ENCODE assay signal across 16 cellular contexts in the genomic region with DNA sequence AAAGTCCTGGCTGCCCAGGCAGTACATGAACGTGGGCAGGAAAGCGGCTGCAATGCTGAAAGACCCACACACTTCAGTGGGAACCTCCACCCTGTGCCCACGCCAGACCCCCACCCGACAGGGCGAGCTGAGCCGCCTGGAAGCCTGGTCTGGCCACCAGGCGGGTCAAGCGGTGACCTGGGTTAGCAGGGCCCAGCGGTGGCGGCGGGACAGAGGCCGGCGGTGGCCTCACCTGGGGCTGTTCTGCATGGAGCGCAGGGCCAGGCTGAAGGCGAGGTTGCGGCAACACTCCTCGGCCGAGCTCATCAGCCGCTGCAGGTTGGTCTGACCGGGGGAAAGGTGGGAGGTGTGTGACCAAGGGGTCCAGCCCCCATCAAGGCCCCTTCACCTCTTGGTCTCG. TPM values are rescaled to one million over a fixed set of nuclear protein-coding genes. Genes with fewer than 3 reads are reported as not detected.
DNase-seq lines count a peak whose midpoint lies in the region.
"Had no signal": no experiment of that assay in that cellular context is flagged by ENCODE, and none has a peak within 500 bp of the region (broad histone marks: within the 10 kb centered on the region; RNA-seq: fewer than 3 reads in every experiment).

No MANE protein-coding gene starts in this region.

- no peak overlapping the region for H2AK5ac ChIP-seq in neuronal stem cell (ENCODE audit: low read depth, low read length)

- H3K36me3 ChIP-seq in NT2/D1 (ENCODE audit: insufficient read depth, insufficient read length, low read length) (peaks cover 81% of the 10 kb centered on the region), neuronal stem cell (replicated peaks in 1 of 2; ENCODE audit: control insufficient read depth in 2 of 2, insufficient read depth in 2 of 2, low read length in 2 of 2) (peaks cover 24 to 56% of the 10 kb centered on the region in 2 donors)

- H3K18ac ChIP-seq in neuronal stem cell (ENCODE audit: low read length): no peak overlapping the region

- no peak overlapping the region for H3K14ac ChIP-seq in neuronal stem cell (ENCODE audit: low read length)

- H2AFZ ChIP-seq in neuronal stem cell (ENCODE audit: low read length): no peak overlapping the region

- H2BK15ac ChIP-seq in neuronal stem cell (ENCODE audit: low read length): no peak overlapping the region

- H3K27me3 ChIP-seq in NT2/D1 (ENCODE audit: insufficient read depth, insufficient read length) (no peaks in the 10 kb centered on the region), neuronal stem cell (ENCODE audit: control insufficient read depth in 3 of 3, insufficient read depth in 3 of 3, low read depth in 1 of 3, low read length in 3 of 3) (no peaks in the 10 kb centered on the region)
- H3K27me3 ChIP-seq: BLaER1 treated with 17β-estradiol and CSF1 and Interleukin-3, amounts not matched to agents 10 nM and 100 nM had no signal

- no peak overlapping the region for H2BK5ac ChIP-seq in neuronal stem cell (ENCODE audit: low read length)

- H3K27ac ChIP-seq in neuronal stem cell (replicated peaks; ENCODE audit: low read length): no peak overlapping the region
- H3K27ac ChIP-seq: A549, C4-2B had no signal

- no peak overlapping the region for H3K23ac ChIP-seq in neuronal stem cell (ENCODE audit: low read depth, low read length, poor library complexity)

- no peak overlapping the region for H4K8ac ChIP-seq in neuronal stem cell (ENCODE audit: low read depth, low read length)

- H4K91ac ChIP-seq in neuronal stem cell (ENCODE audit: low read depth, low read length, poor library complexity): no peak overlapping the region

- DNase-seq in NT2/D1 (ENCODE audit: low read depth, low spot score): no peak
- DNase-seq in neuronal stem cell (ENCODE audit: low spot score): no peak
- no peak for DNase-seq in H4 (ENCODE audit: low spot score)
- no peak for DNase-seq in hippocampal formation (lab: John Stamatoyannopoulos, UW)
- DNase-seq in A172 (ENCODE audit: low spot score): no peak
- DNase-seq: 8988T; AML-193; Caco-2; Calu3; CD4-positive, alpha-beta T cell; CD8-positive, alpha-beta T cell; DMS79 treated with DMSO at 0.1 percent for 48 hours; GF-D8 had no signal

- no peak overlapping the region for H3K4ac ChIP-seq in neuronal stem cell (ENCODE audit: low read length)

- WGBS in neuronal stem cell (ENCODE audit: extremely low coverage in 2 of 2, insufficient read length in 2 of 2, insufficient replicate concordance in 1 of 2), 2 donors: no CpG with 5 or more reads among the region's 21 CpGs

- H3K4me2 ChIP-seq in neuronal stem cell (ENCODE audit: insufficient read depth, low read length, poor library complexity, severe bottlenecking): no peak overlapping the region
- H3K4me2 ChIP-seq: A549; BLaER1 treated with 17β-estradiol and CSF1 and Interleukin-3, amounts not matched to agents 10 nM and 100 nM had no signal

- H3K9me3 ChIP-seq in NT2/D1 (ENCODE audit: insufficient read depth, low read length): no peaks in the 10 kb centered on the region
- no peaks in the 10 kb centered on the region for H3K9me3 ChIP-seq in neuronal stem cell (replicated peaks in 1 of 2; ENCODE audit: control insufficient read depth in 2 of 2, insufficient read depth in 1 of 2, low read depth in 1 of 2, low read length in 2 of 2)
- H3K9me3 ChIP-seq: A549; BLaER1 treated with 17β-estradiol and CSF1 and Interleukin-3, amounts not matched to agents 10 nM and 100 nM; Caco-2 had no signal

- no peak overlapping the region for H2BK120ac ChIP-seq in neuronal stem cell (ENCODE audit: low read depth, low read length)

- H3K9ac ChIP-seq in NT2/D1 (ENCODE audit: insufficient read length, low read depth): peak overlapping the region; percentile 4
- H3K9ac ChIP-seq in neuronal stem cell (ENCODE audit: low read depth, low read length, poor library complexity): peak overlapping the region; percentile 64

- no peaks in the 10 kb centered on the region for H3K79me1 ChIP-seq in neuronal stem cell (ENCODE audit: low read depth, low read length)

- peaks cover 24% of the 10 kb centered on the region for H3K4me1 ChIP-seq in NT2/D1 (ENCODE audit: insufficient read depth, insufficient read length)
- H3K4me1 ChIP-seq in neuronal stem cell (ENCODE audit: control insufficient read depth in 2 of 2, insufficient read depth in 1 of 2, low read depth in 1 of 2, low read length in 2 of 2): peaks cover 8 to 17% of the 10 kb centered on the region in 2 donors

- no peak overlapping the region for H2BK12ac ChIP-seq in neuronal stem cell (ENCODE audit: low read length)

- H3K4me3 ChIP-seq in NT2/D1 (ENCODE audit: insufficient read length, low read depth): no peak overlapping the region
- no peak overlapping the region for H3K4me3 ChIP-seq in neuronal stem cell (ENCODE audit: low read length in 2 of 2)
- H3K4me3 ChIP-seq: A549; BLaER1 treated with 17β-estradiol and CSF1 and Interleukin-3, amounts not matched to agents 10 nM and 100 nM had no signal

RNA-seq across cellular contexts. Expression of a gene that starts 11.6 kb away (rescaled TPM):
- polyA plus RNA-seq in neuronal stem cell (2013, experiment 1 of 2): 9.4 TPM
- 10.1 TPM for polyA plus RNA-seq in neuronal stem cell (2013, experiment 2 of 2)
- total RNA-seq in H4 (2014; rRNA removed; shearing (Covaris generic)): 9.8 and 13.4 TPM in 2 replicates
- total RNA-seq in A172 (2014; rRNA removed; shearing (Covaris generic)): 21.2 and 28.2 TPM in 2 replicates

RNA-seq across cellular contexts. Expression of a gene that starts 33.3 kb away (rescaled TPM):
- polyA plus RNA-seq in neuronal stem cell (2013, experiment 1 of 2): 25.3 TPM
- 24.4 TPM for polyA plus RNA-seq in neuronal stem cell (2013, experiment 2 of 2)
- 32.7 and 34.1 TPM in 2 replicates for total RNA-seq in H4 (2014; rRNA removed; shearing (Covaris generic))
- total RNA-seq in A172 (2014; rRNA removed; shearing (Covaris generic)): 45.3 and 49.6 TPM in 2 replicates

RNA-seq across cellular contexts. Expression of a gene that starts 59.6 kb away (rescaled TPM):
- polyA plus RNA-seq in neuronal stem cell (2013, experiment 1 of 2): 4.4 TPM
- 4.1 TPM for polyA plus RNA-seq in neuronal stem cell (2013, experiment 2 of 2)
- 13.2 and 16.9 TPM in 2 replicates for total RNA-seq in H4 (2014; rRNA removed; shearing (Covaris generic))
- 49.6 and 54.3 TPM in 2 replicates for total RNA-seq in A172 (2014; rRNA removed; shearing (Covaris generic))
